Comparison of ENCODE assay signal across 1 cellular context in genomic region chr11:102168483-102168882, GRCh38.
TF ChIP-seq lines count a peak whose summit lies in the region.

No MANE protein-coding gene starts in this region.

TF ChIP-seq in IMR-90, 13 proteins besides CTCF, POLR2A, EP300 and RAD21:
- no peak for TF ChIP-seq BHLHE40 (IDR thresholded peaks at IDR 0.05; ENCODE audit: low read depth, low read length)
- TF ChIP-seq FOS (IDR thresholded peaks at IDR 0.05; ENCODE audit: low read depth, low read length): no peak
- no peak for TF ChIP-seq MXI1 (IDR thresholded peaks at IDR 0.05; ENCODE audit: borderline replicate concordance, low read depth, low read length)
- no peak for TF ChIP-seq RFX5 (IDR thresholded peaks at IDR 0.05; ENCODE audit: low read depth, low read length)
- TF ChIP-seq CHD1 (IDR thresholded peaks at IDR 0.05; ENCODE audit: low read depth, low read length): no peak
- no peak for TF ChIP-seq ELK1 (IDR thresholded peaks at IDR 0.05; ENCODE audit: borderline replicate concordance, low read depth, low read length)
- no peak for TF ChIP-seq CEBPB (IDR thresholded peaks at IDR 0.05; ENCODE audit: low read depth, low read length)
- TF ChIP-seq SMC3 (IDR thresholded peaks at IDR 0.05; ENCODE audit: low read depth, low read length): no peak
- TF ChIP-seq USF2 (IDR thresholded peaks at IDR 0.05; ENCODE audit: low read depth, low read length): no peak
- TF ChIP-seq MAZ (IDR thresholded peaks at IDR 0.05; ENCODE audit: borderline replicate concordance, low read depth, low read length): no peak
- no peak for TF ChIP-seq MAFK (IDR thresholded peaks at IDR 0.05; ENCODE audit: low read depth, low read length)
- no peak for TF ChIP-seq NFE2L2 (IDR thresholded peaks at IDR 0.05; ENCODE audit: low read depth, low read length)
- TF ChIP-seq RCOR1 (IDR thresholded peaks at IDR 0.05; ENCODE audit: insufficient replicate concordance, low read length): no peak
